ENCODE assay signal across 11 cellular contexts in the genomic region with DNA sequence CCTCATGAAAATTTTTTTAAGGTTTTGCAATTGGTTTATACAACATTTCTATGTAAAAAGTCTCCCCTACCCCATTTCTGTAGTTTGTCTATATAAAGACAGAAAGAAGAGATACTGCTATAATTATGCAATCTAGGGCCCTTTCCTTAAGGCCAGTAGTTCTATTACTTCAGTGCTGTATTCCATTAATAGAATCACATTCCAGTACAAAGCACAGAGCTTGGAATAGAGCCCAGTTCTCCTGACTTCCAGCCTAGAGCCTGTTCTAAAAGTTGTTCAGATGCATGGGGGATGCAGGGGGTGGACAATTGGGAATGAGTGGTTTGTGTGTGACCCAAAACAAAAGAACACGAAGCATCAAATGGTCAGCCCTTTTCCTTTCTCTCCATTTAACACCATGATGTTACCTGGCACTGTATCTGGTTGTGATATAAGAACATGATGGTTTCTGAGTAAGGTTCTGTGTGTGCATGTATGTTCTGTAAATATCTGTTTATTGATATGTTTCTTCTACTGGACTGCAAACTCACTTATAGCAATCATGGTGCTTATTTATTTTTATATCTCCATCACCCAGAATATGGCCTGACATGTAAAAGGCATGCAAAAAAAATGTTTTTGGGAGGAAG. TPM values are rescaled to one million over a fixed set of nuclear protein-coding genes. Genes with fewer than 3 reads are reported as not detected.
A peak's percentile ranks its signal among the peaks of the same experiment; 100 is the strongest.
DNase-seq lines count a peak whose midpoint lies in the region; TF ChIP-seq lines count a peak whose summit lies in the region.
"Had no signal": no experiment of that assay in that cellular context is flagged by ENCODE, and none has a peak within 500 bp of the region (broad histone marks: within the 10 kb centered on the region; RNA-seq: fewer than 3 reads in every experiment).

No MANE protein-coding gene starts in this region.

- intact Hi-C loops in adrenal gland (cut with DNase I) = no loop called here

- H3K27me3 ChIP-seq in ACC112 (ENCODE audit: insufficient read depth, low read length) = no peaks in the 10 kb centered on the region
- no peaks in the 10 kb centered on the region for H3K27me3 ChIP-seq in adrenal gland

- WGBS in adrenal gland, 4 donors = 57 to 79% (median 62%) methylated on average over 1 of the region's 1 CpG

- H3K4me1 Mint-ChIP-seq in osteocyte (ENCODE audit: unreplicated experiment) = peaks cover 43% of the 10 kb centered on the region
- peaks cover 11% of the 10 kb centered on the region for H3K4me1 Mint-ChIP-seq in activated CD4-positive, alpha-beta T cell treated with anti-CD3 and anti-CD28 coated beads, Interleukin-2, amount 10 ng/mL, durations not matched to agents 7 days and 5 days

- POLR2A ChIA-PET in activated CD4-positive, alpha-beta T cell treated with anti-CD3 and anti-CD28 coated beads, Interleukin-2, amount 10 ng/mL, durations not matched to agents 7 days and 5 days (lab: Charles Lee) = no interaction called here

- TF ChIP-seq CTCF in adrenal gland (IDR thresholded peaks at IDR 0.05) (no peak), osteocyte (IDR thresholded peaks at IDR 0.05) (no peak)

- H3K27ac ChIP-seq in ACC112 (ENCODE audit: low read depth, low read length) (no peak overlapping the region), adrenal gland (peak overlapping the region in 4 of 5 donors; percentile 14 to 57 (median 46))

- DNase-seq in adrenal gland (peak; percentile 37 to 77 (median 59)), foreskin melanocyte (peak; percentile 81), osteocyte (ENCODE audit: extremely low spot score, unreplicated experiment) (no peak), HK-2 (ENCODE audit: unreplicated experiment) (no peak), T1000 (lab: John Stamatoyannopoulos, UW) (no peak), CD1c-positive myeloid dendritic cell (ENCODE audit: extremely low spot score) (no peak)
- DNase-seq in activated CD4-positive, alpha-beta T cell treated with anti-CD3 and anti-CD28 coated beads, Interleukin-2, amount 10 ng/mL, durations not matched to agents 7 days and 5 days = no peak
- DNase-seq: activated CD4-positive, alpha-beta memory T cell treated with anti-CD3 and anti-CD28 coated beads for 36 hours; NCI-H187; RPMI8226 had no signal

- no peaks in the 10 kb centered on the region for H3K9me3 ChIP-seq in adrenal gland (replicated peaks in 1 of 3)

- H3K27me3 Mint-ChIP-seq in osteocyte (ENCODE audit: unreplicated experiment) = no peaks in the 10 kb centered on the region
- H3K27me3 Mint-ChIP-seq in activated CD4-positive, alpha-beta T cell treated with anti-CD3 and anti-CD28 coated beads, Interleukin-2, amount 10 ng/mL, durations not matched to agents 7 days and 5 days = peaks cover 8% of the 10 kb centered on the region

- H3K36me3 Mint-ChIP-seq in osteocyte (ENCODE audit: unreplicated experiment) = peaks cover 5% of the 10 kb centered on the region
- H3K36me3 Mint-ChIP-seq in activated CD4-positive, alpha-beta T cell treated with anti-CD3 and anti-CD28 coated beads, Interleukin-2, amount 10 ng/mL, durations not matched to agents 7 days and 5 days (ENCODE audit: low read depth) = peaks cover 2% of the 10 kb centered on the region
- H3K36me3 Mint-ChIP-seq: activated CD4-positive, alpha-beta memory T cell treated with anti-CD3 and anti-CD28 coated beads for 36 hours had no signal

- no peak for TF ChIP-seq POLR2A in adrenal gland (IDR thresholded peaks at IDR 0.05)

- CTCF ChIA-PET in activated CD4-positive, alpha-beta T cell treated with anti-CD3 and anti-CD28 coated beads, Interleukin-2, amount 10 ng/mL, durations not matched to agents 7 days and 5 days (lab: Charles Lee) = interaction anchor here (1.1 kb wide), 1 partner anchor 13 kb away, joined by 3 read pairs; no protein-coding TSS in a partner anchor

- H3K79me2 ChIP-seq in ACC112 (ENCODE audit: control insufficient read depth, insufficient read depth, low read length, unreplicated experiment) = no peaks in the 10 kb centered on the region

- H3K4me1 ChIP-seq in ACC112 (ENCODE audit: control insufficient read depth, insufficient read depth, low read length, unreplicated experiment) (peaks cover 7% of the 10 kb centered on the region), adrenal gland (replicated peaks in 1 of 2) (peaks cover 3 to 20% of the 10 kb centered on the region in 2 donors)

- peak overlapping the region; percentile 91 for H3K27ac Mint-ChIP-seq in osteocyte (ENCODE audit: unreplicated experiment)
- H3K27ac Mint-ChIP-seq in activated CD4-positive, alpha-beta T cell treated with anti-CD3 and anti-CD28 coated beads, Interleukin-2, amount 10 ng/mL, durations not matched to agents 7 days and 5 days = no peak overlapping the region
- H3K27ac Mint-ChIP-seq: activated CD4-positive, alpha-beta memory T cell treated with anti-CD3 and anti-CD28 coated beads for 36 hours had no signal

- H3K4me3 ChIP-seq in ACC112 (ENCODE audit: low read depth, low read length) (no peak overlapping the region), adrenal gland (no peak overlapping the region)

- H3K9me3 Mint-ChIP-seq in osteocyte (ENCODE audit: unreplicated experiment) = peaks cover 5% of the 10 kb centered on the region
- peaks cover 5% of the 10 kb centered on the region for H3K9me3 Mint-ChIP-seq in activated CD4-positive, alpha-beta T cell treated with anti-CD3 and anti-CD28 coated beads, Interleukin-2, amount 10 ng/mL, durations not matched to agents 7 days and 5 days

- H3K4me3 Mint-ChIP-seq in osteocyte (ENCODE audit: unreplicated experiment) = no peak overlapping the region
- no peak overlapping the region for H3K4me3 Mint-ChIP-seq in activated CD4-positive, alpha-beta T cell treated with anti-CD3 and anti-CD28 coated beads, Interleukin-2, amount 10 ng/mL, durations not matched to agents 7 days and 5 days
- H3K4me3 Mint-ChIP-seq: activated CD4-positive, alpha-beta memory T cell treated with anti-CD3 and anti-CD28 coated beads for 36 hours had no signal

- H3K36me3 ChIP-seq in ACC112 (ENCODE audit: insufficient read depth, low read length) (no peaks in the 10 kb centered on the region), adrenal gland (replicated peaks in 1 of 2) (no peaks in the 10 kb centered on the region)

- H2AFZ ChIP-seq in ACC112 (ENCODE audit: low read length, unreplicated experiment) = peak overlapping the region; percentile 72

RNA-seq across cellular contexts. Expression of a gene that starts 8.2 kb away (rescaled TPM):
- total RNA-seq in adrenal gland (10 to 100 TPM; 14.8 to 80.9 (median 40.0) TPM), osteocyte (78.2 and 93.7 TPM in 2 replicates)
- 10 to 100 TPM; 10.6 to 19.2 (median 14.6) TPM for polyA plus RNA-seq in adrenal gland
- 1 to 10 TPM; 3.3 to 4.4 TPM for total RNA-seq in activated CD4-positive, alpha-beta T cell treated with anti-CD3 and anti-CD28 coated beads, Interleukin-2, amount 10 ng/mL, durations not matched to agents 7 days and 5 days

Comparison
In these comparisons a context has a peak if more than half of its experiments do, and no peak if none do; other contexts are left out.
1. DNase-seq: peak in adrenal gland (7 of 7) and foreskin melanocyte (single experiment); none in osteocyte (single experiment), activated CD4-positive, alpha-beta T cell treated with anti-CD3 and anti-CD28 coated beads, Interleukin-2, amount 10 ng/mL, durations not matched to agents 7 days and 5 days (single experiment), HK-2 (single experiment), T1000 (single experiment) and CD1c-positive myeloid dendritic cell (single experiment).